ENCODE assay signal across 8 cellular contexts in genomic region chr19:35702223-35703012, GRCh38.
A peak's percentile ranks its signal among the peaks of the same experiment; 100 is the strongest.
DNase-seq lines count a peak whose midpoint lies in the region; ATAC-seq and TF ChIP-seq lines count a peak whose summit lies in the region.

No MANE protein-coding gene starts in this region.

- H3K4me3 ChIP-seq in AG10803 (ENCODE audit: low read length) (peak overlapping the region; percentile 73), choroid plexus epithelial cell (ENCODE audit: low read depth, low read length) (peak overlapping the region; percentile 62)

- ATAC-seq in GM19035 (IDR thresholded peaks at IDR 0.05; ENCODE audit: unreplicated experiment) (peak; percentile 90), HG03342 (IDR thresholded peaks at IDR 0.05; ENCODE audit: unreplicated experiment) (peak; percentile 95)

- peak; percentile 98 for DNase-seq in AG10803 (ENCODE audit: low read depth)
- DNase-seq in NCI-H446 (lab: John Stamatoyannopoulos, UW): peak; percentile 97 to 100
- peak; percentile 90 for DNase-seq in activated CD4-positive, alpha-beta T cell treated with anti-CD3 and anti-CD28 coated beads for 1 hour
- DNase-seq in choroid plexus epithelial cell (ENCODE audit: low read depth): peak; percentile 99
- DNase-seq in kidney tubule cell (ENCODE audit: low spot score): peak; percentile 97
- DNase-seq in stimulated activated CD4-positive, alpha-beta T cell treated with anti-CD3 and anti-CD28 coated beads, Interleukin-1b, Interleukin-23, amount 100 ng/mL, for 24 hours (ENCODE audit: low read depth in 4 of 4, low spot score in 1 of 4): peak; percentile 74 to 93 (median 82)

- no peak for TF ChIP-seq CTCF in AG10803 (conservative IDR thresholded peaks at IDR 0.05; ENCODE audit: low read length)
- TF ChIP-seq CTCF in choroid plexus epithelial cell (conservative IDR thresholded peaks at IDR 0.05; ENCODE audit: low read depth, low read length): no peak

Comparison
In these comparisons a context has a peak if more than half of its experiments do, and no peak if none do; other contexts are left out.
1. Peak in every context shown above with its lines: DNase-seq, ATAC-seq and H3K4me3 ChIP-seq.